ENCODE assay signal across 12 cellular contexts in genomic region chr19:31378404-31378803, GRCh38. TPM values are rescaled to one million over a fixed set of nuclear protein-coding genes. Genes with fewer than 3 reads are reported as not detected.
DNase-seq lines count a peak whose midpoint lies in the region; ATAC-seq, FAIRE-seq and TF ChIP-seq lines count a peak whose summit lies in the region.
"Had no signal": no experiment of that assay in that cellular context is flagged by ENCODE, and none has a peak within 500 bp of the region (broad histone marks: within the 10 kb centered on the region; RNA-seq: fewer than 3 reads in every experiment).

No MANE protein-coding gene starts in this region.

- H3K36me3 ChIP-seq in GM23248 (ENCODE audit: low read depth) (no peaks in the 10 kb centered on the region), SK-N-SH (replicated peaks in 1 of 2; ENCODE audit: control insufficient read depth in 1 of 2, insufficient read depth in 2 of 2, low read length in 1 of 2) (no peaks in the 10 kb centered on the region), small intestine (ENCODE audit: control insufficient read depth in 2 of 2, insufficient read depth in 2 of 2, low read length in 2 of 2) (no peaks in the 10 kb centered on the region)

- POLR2A ChIA-PET in SK-N-SH (lab: Yijun Ruan, JAX): no interaction called here

- H3K9me2 ChIP-seq in GM23248 (ENCODE audit: insufficient read depth) (no peaks in the 10 kb centered on the region), SK-N-SH (no peaks in the 10 kb centered on the region)

- H3K4me1 ChIP-seq in GM23248 (ENCODE audit: insufficient read depth): peaks cover 17% of the 10 kb centered on the region
- H3K4me1 ChIP-seq in SK-N-SH (ENCODE audit: control insufficient read depth in 1 of 2, insufficient read depth in 2 of 2, low read depth in 1 of 2, low read length in 1 of 2): peaks cover 5 to 15% of the 10 kb centered on the region in 2 experiments; a peak in 1 of 4 replicates
- H3K4me1 ChIP-seq in small intestine (ENCODE audit: control insufficient read depth in 2 of 2, insufficient read depth in 1 of 2, low read depth in 1 of 2, low read length in 1 of 2): no peaks in the 10 kb centered on the region

- in situ Hi-C loops in GM23248 (cut with MboI): no loop called here

- TF ChIP-seq EP300 in SK-N-SH (IDR thresholded peaks at IDR 0.05; ENCODE audit: borderline replicate concordance in 1 of 2, low read depth in 1 of 2, low read length in 1 of 2): peak; percentile 95 to 98

- no peak for TF ChIP-seq CTCF in SK-N-SH (IDR thresholded peaks at IDR 0.05)

- peak; percentile 90 for DNase-seq in GM23248
- DNase-seq in SK-N-SH: peak; percentile 75
- DNase-seq in Right ventricle myocardium superior: peak; percentile 56
- DNase-seq in small intestine: peak; percentile 15
- DNase-seq in DMS153 treated with DMSO at 0.1 percent for 48 hours (lab: John Stamatoyannopoulos, UW; ENCODE audit: unreplicated experiment): no peak
- DNase-seq: activated naive CD8-positive, alpha-beta T cell treated with anti-CD3 and anti-CD28 coated beads for 36 hours; naive thymus-derived CD4-positive, alpha-beta T cell; NCI-H510A had no signal

- no peaks in the 10 kb centered on the region for H3K9me3 ChIP-seq in GM23248 (ENCODE audit: low read depth)
- no peaks in the 10 kb centered on the region for H3K9me3 ChIP-seq in SK-N-SH
- H3K9me3 ChIP-seq in small intestine (ENCODE audit: control insufficient read depth, low read depth): no peaks in the 10 kb centered on the region

- H3K4me3 ChIP-seq in GM23248: no peak overlapping the region
- no peak overlapping the region; a peak in 1 of 4 replicates for H3K4me3 ChIP-seq in SK-N-SH (ENCODE audit: low read depth in 2 of 2, low read length in 1 of 2)
- no peak overlapping the region for H3K4me3 ChIP-seq in small intestine (ENCODE audit: low read depth in 1 of 2, low read length in 2 of 2)

- WGBS in GM23248 (ENCODE audit: low coverage in 1 of 2, low lambda C conversion rate in 2 of 2, missing lambda C conversion rate in 2 of 2), 2 experiments: 1 to 3% methylated on average over 4 of the region's 4 CpGs
- 3% methylated on average over 4 of the region's 4 CpGs for WGBS in SK-N-SH (ENCODE audit: low lambda C conversion rate)
- 14 to 26% (median 22%) methylated on average over 4 of the region's 4 CpGs for WGBS in small intestine, 3 donors

- H3K27me3 ChIP-seq in GM23248 (replicated peaks; ENCODE audit: insufficient read depth) (peaks cover 4% of the 10 kb centered on the region; the same call in 1 of the 2 replicates), SK-N-SH (ENCODE audit: insufficient read depth) (no peaks in the 10 kb centered on the region), small intestine (ENCODE audit: control insufficient read depth in 2 of 2, insufficient read depth in 2 of 2, low read length in 2 of 2) (no peaks in the 10 kb centered on the region)

- TF ChIP-seq RAD21 in SK-N-SH (IDR thresholded peaks at IDR 0.05; ENCODE audit: low read length): peak; percentile 11; the same call in 1 of the 2 replicates

- no peak overlapping the region for H3K9ac ChIP-seq in GM23248
- H3K9ac ChIP-seq in SK-N-SH: no peak overlapping the region

- FAIRE-seq in small intestine (lab: Jason Lieb, UNC): no peak
- FAIRE-seq: frontal cortex had no signal

- H2AFZ ChIP-seq in GM23248: no peak overlapping the region
- H2AFZ ChIP-seq in SK-N-SH (ENCODE audit: low read depth): no peak overlapping the region

- H3K79me2 ChIP-seq in GM23248 (ENCODE audit: insufficient read depth) (no peaks in the 10 kb centered on the region), SK-N-SH (ENCODE audit: insufficient read depth) (no peaks in the 10 kb centered on the region)

- peaks cover 7% of the 10 kb centered on the region; the same call in 1 of the 2 replicates for H4K20me1 ChIP-seq in GM23248 (ENCODE audit: insufficient read depth)
- H4K20me1 ChIP-seq in SK-N-SH (ENCODE audit: insufficient read depth): peaks cover 4% of the 10 kb centered on the region; the same call in 1 of the 2 replicates

- CTCF ChIA-PET in SK-N-SH (lab: Yijun Ruan, JAX): interaction anchor here (0.9 to 1.3 kb wide), 3 partner anchors 14 to 40 kb away, joined by 3 read pairs; no protein-coding TSS in a partner anchor

- H3F3A ChIP-seq in GM23248 (ENCODE audit: insufficient read depth) (peaks cover 23% of the 10 kb centered on the region), SK-N-SH (replicated peaks; ENCODE audit: insufficient read depth) (peaks cover 19% of the 10 kb centered on the region)

- H3K4me2 ChIP-seq in GM23248 (ENCODE audit: unreplicated experiment): peak overlapping the region; percentile 25
- peak overlapping the region; percentile 37 for H3K4me2 ChIP-seq in SK-N-SH

- intact Hi-C loops in Right ventricle myocardium superior (cut with DNase I): no loop called here

- peak overlapping the region; percentile 17; the same call in 1 of the 2 replicates for H3K27ac ChIP-seq in GM23248
- H3K27ac ChIP-seq in SK-N-SH (ENCODE audit: low read depth in 2 of 2, low read length in 1 of 2): peak overlapping the region; percentile 54 to 88
- peak overlapping the region in 1 of 2 donors; percentile 36 for H3K27ac ChIP-seq in small intestine (ENCODE audit: low read depth in 1 of 2, low read length in 1 of 2)

- ATAC-seq in Right ventricle myocardium superior (ENCODE audit: poor library complexity) (peak; percentile 84), HG03378 (IDR thresholded peaks at IDR 0.05; ENCODE audit: unreplicated experiment) (no peak), GM21390 (IDR thresholded peaks at IDR 0.05; ENCODE audit: unreplicated experiment) (no peak), HG03159 (IDR thresholded peaks at IDR 0.05; ENCODE audit: unreplicated experiment) (no peak)
- ATAC-seq: naive thymus-derived CD4-positive, alpha-beta T cell had no signal

TF ChIP-seq in SK-N-SH, 30 proteins besides CTCF, POLR2A, EP300 and RAD21 (continues in another document):
- no peak for TF ChIP-seq EZH2phosphoT487 (IDR thresholded peaks at IDR 0.05; ENCODE audit: borderline replicate concordance, low read depth)
- no peak for TF ChIP-seq RFX5 (IDR thresholded peaks at IDR 0.05; ENCODE audit: low read length)
- TF ChIP-seq GABPA (IDR thresholded peaks at IDR 0.05; ENCODE audit: low read depth): no peak
- peak; percentile 94 for TF ChIP-seq POLR2AphosphoS5 (IDR thresholded peaks at IDR 0.05; ENCODE audit: low read depth, low read length)
- TF ChIP-seq, protein P1, sequence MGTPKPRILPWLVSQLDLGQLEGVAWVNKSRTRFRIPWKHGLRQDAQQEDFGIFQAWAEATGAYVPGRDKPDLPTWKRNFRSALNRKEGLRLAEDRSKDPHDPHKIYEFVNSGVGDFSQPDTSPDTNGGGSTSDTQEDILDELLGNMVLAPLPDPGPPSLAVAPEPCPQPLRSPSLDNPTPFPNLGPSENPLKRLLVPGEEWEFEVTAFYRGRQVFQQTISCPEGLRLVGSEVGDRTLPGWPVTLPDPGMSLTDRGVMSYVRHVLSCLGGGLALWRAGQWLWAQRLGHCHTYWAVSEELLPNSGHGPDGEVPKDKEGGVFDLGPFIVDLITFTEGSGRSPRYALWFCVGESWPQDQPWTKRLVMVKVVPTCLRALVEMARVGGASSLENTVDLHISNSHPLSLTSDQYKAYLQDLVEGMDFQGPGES (IDR thresholded peaks at IDR 0.05; ENCODE audit: low read depth, low read length): no peak
- peak; percentile 76; the same call in 1 of the 2 replicates for TF ChIP-seq RXRA (IDR thresholded peaks at IDR 0.05; ENCODE audit: borderline replicate concordance, low read depth)
- TF ChIP-seq NRF1 (IDR thresholded peaks at IDR 0.05; ENCODE audit: low read depth, low read length): no peak
- TF ChIP-seq, protein P2, sequence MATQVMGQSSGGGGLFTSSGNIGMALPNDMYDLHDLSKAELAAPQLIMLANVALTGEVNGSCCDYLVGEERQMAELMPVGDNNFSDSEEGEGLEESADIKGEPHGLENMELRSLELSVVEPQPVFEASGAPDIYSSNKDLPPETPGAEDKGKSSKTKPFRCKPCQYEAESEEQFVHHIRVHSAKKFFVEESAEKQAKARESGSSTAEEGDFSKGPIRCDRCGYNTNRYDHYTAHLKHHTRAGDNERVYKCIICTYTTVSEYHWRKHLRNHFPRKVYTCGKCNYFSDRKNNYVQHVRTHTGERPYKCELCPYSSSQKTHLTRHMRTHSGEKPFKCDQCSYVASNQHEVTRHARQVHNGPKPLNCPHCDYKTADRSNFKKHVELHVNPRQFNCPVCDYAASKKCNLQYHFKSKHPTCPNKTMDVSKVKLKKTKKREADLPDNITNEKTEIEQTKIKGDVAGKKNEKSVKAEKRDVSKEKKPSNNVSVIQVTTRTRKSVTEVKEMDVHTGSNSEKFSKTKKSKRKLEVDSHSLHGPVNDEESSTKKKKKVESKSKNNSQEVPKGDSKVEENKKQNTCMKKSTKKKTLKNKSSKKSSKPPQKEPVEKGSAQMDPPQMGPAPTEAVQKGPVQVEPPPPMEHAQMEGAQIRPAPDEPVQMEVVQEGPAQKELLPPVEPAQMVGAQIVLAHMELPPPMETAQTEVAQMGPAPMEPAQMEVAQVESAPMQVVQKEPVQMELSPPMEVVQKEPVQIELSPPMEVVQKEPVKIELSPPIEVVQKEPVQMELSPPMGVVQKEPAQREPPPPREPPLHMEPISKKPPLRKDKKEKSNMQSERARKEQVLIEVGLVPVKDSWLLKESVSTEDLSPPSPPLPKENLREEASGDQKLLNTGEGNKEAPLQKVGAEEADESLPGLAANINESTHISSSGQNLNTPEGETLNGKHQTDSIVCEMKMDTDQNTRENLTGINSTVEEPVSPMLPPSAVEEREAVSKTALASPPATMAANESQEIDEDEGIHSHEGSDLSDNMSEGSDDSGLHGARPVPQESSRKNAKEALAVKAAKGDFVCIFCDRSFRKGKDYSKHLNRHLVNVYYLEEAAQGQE (IDR thresholded peaks at IDR 0.05; ENCODE audit: low read depth, low read length): no peak
- TF ChIP-seq FOXJ3 (CRISPR knock-in tag; IDR thresholded peaks at IDR 0.05): peak; percentile 48; the same call in 1 of the 2 replicates
- TF ChIP-seq, protein P3, sequence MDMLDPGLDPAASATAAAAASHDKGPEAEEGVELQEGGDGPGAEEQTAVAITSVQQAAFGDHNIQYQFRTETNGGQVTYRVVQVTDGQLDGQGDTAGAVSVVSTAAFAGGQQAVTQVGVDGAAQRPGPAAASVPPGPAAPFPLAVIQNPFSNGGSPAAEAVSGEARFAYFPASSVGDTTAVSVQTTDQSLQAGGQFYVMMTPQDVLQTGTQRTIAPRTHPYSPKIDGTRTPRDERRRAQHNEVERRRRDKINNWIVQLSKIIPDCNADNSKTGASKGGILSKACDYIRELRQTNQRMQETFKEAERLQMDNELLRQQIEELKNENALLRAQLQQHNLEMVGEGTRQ (IDR thresholded peaks at IDR 0.05; ENCODE audit: borderline replicate concordance, low read depth, low read length): no peak

RNA-seq across cellular contexts. Expression of gene TSHZ3, which starts 29.2 kb away (rescaled TPM):
- total RNA-seq in GM23248 (2014; rRNA removed; shearing (Covaris generic)): 20.9 and 24.0 TPM in 2 replicates
- 17.9 and 19.6 TPM in 2 replicates for polyA plus RNA-seq in GM23248 (2016; fragmentation: Nextera tagmentation; extraction: Ambion mirVana)
- 3.0 and 3.3 TPM in 2 replicates for polyA plus RNA-seq in SK-N-SH (2012; rRNA removed)
- polyA plus RNA-seq in SK-N-SH (2012; cell fraction: cytosol; rRNA removed): 2.5 and 2.8 TPM in 2 replicates
- 13.7 and 14.0 TPM in 2 replicates for polyA plus RNA-seq in SK-N-SH (2012; cell fraction: nucleus; rRNA removed)
- total RNA-seq in Right ventricle myocardium superior: 3.1 TPM
- 1 to 10 TPM in 1 of 3 donors, under 1 TPM in 2; 0.22 to 2.5 (median 0.81) TPM for polyA plus RNA-seq in small intestine
